In the genomic region with DNA sequence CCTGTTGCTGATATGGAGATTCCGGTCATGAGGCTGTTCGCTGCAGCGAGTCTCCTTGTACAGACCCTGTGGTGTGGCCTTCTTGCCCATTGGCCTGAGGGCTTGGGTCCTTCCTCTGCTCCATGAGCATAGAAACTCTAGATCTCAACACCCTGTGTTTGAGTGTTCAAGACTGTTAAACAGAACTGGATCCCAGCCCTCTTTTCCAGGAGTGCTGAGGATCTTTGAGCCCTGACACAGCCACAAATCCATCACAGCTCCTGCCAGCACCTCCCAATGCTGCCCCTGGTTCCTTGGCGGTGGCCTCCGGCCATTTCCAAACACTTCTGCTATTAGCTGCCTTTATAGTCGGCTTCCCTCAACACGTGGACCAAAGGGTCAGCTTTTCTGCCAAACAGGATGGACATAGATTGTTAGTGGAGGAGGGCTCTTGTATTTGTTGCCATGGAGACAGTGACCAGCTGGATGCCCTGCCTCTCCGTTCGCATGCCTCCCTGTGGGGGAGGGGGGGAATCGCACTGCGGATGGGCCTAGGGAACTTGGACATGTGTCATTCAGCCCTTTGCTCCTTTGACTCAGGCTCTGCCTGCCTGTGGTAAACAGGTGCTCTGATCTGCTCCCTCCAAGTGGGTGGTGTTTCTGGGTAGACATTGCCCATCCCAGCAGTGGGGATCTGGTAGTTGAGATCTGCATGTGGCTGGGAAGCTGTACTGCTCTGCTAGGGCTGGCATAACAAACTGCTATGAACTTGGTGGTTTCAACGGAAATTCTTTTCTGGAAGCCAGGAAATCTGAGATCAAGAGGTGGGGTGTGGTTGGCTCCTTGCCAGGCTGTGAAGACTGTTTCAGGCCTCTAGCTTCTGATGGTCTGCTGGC, we compare ENCODE assay signal across 10 cellular contexts. TPM values are rescaled to one million over a fixed set of nuclear protein-coding genes. Genes with fewer than 3 reads are reported as not detected.
A peak's percentile ranks its signal among the peaks of the same experiment; 100 is the strongest.
DNase-seq lines count a peak whose midpoint lies in the region; ATAC-seq and TF ChIP-seq lines count a peak whose summit lies in the region.
"Had no signal": no experiment of that assay in that cellular context is flagged by ENCODE, and none has a peak within 500 bp of the region (broad histone marks: within the 10 kb centered on the region; RNA-seq: fewer than 3 reads in every experiment).

No MANE protein-coding gene starts in this region.

- in situ Hi-C loops in brain microvascular endothelial cell (cut with HindIII; ENCODE audit: low pct_ligation_motif_present, low sequenced_read_pairs), result no loop called here

- 62 to 63% methylated on average over 12 of the region's 12 CpGs for WGBS in aorta, 2 donors

- H3K9me3 ChIP-seq in aorta (ENCODE audit: control insufficient read depth, low read length), result no peaks in the 10 kb centered on the region
- H3K9me3 ChIP-seq: SJSA1 had no signal

- no peak for ATAC-seq in aorta (ENCODE audit: low FRiP score)
- ATAC-seq in stimulated activated effector memory CD8-positive, alpha-beta T cell treated with anti-CD3 and anti-CD28 coated beads, Interleukin-12 subunit alpha, Interleukin-12 subunit beta, amount 100 ng/mL, for 72 hours, result no peak

- no peaks in the 10 kb centered on the region for H3K36me3 ChIP-seq in brain microvascular endothelial cell (replicated peaks)
- no peaks in the 10 kb centered on the region for H3K36me3 ChIP-seq in aorta (ENCODE audit: control insufficient read depth in 1 of 2, insufficient read depth in 2 of 2, low read length in 1 of 2)
- H3K36me3 ChIP-seq: SJSA1 had no signal

- H3K4me3 ChIP-seq in brain microvascular endothelial cell (ENCODE audit: low read depth, low read length), result no peak overlapping the region
- H3K4me3 ChIP-seq in aorta (ENCODE audit: low read length in 2 of 2), result no peak overlapping the region
- H3K4me3 ChIP-seq: SJSA1 had no signal

- no peaks in the 10 kb centered on the region for H3K9me3 Mint-ChIP-seq in stimulated activated effector memory CD8-positive, alpha-beta T cell treated with anti-CD3 and anti-CD28 coated beads, Interleukin-12 subunit alpha, Interleukin-12 subunit beta, amount 100 ng/mL, for 72 hours

- no peak overlapping the region for H3K27ac Mint-ChIP-seq in stimulated activated effector memory CD8-positive, alpha-beta T cell treated with anti-CD3 and anti-CD28 coated beads, Interleukin-12 subunit alpha, Interleukin-12 subunit beta, amount 100 ng/mL, for 72 hours

- intact Hi-C loops in aorta (cut with DNase I), result no loop called here

- no peak for TF ChIP-seq CTCF in brain microvascular endothelial cell (IDR thresholded peaks at IDR 0.05; ENCODE audit: low read depth, low read length, missing control alignments)

- no peaks in the 10 kb centered on the region for H3K36me3 Mint-ChIP-seq in stimulated activated effector memory CD8-positive, alpha-beta T cell treated with anti-CD3 and anti-CD28 coated beads, Interleukin-12 subunit alpha, Interleukin-12 subunit beta, amount 100 ng/mL, for 72 hours

- no peaks in the 10 kb centered on the region for H3K4me1 ChIP-seq in aorta (ENCODE audit: control insufficient read depth in 1 of 2, insufficient read depth in 2 of 2, low read length in 2 of 2)
- H3K4me1 ChIP-seq: SJSA1 had no signal

- peak; percentile 64 for DNase-seq in CMK (ENCODE audit: low read depth)
- peak; percentile 36 for DNase-seq in NCI-H146 (lab: John Stamatoyannopoulos, UW)
- DNase-seq in brain microvascular endothelial cell, result peak; percentile 57
- peak; percentile 95 to 98 for DNase-seq in lung microvascular endothelial cell (ENCODE audit: low read depth in 2 of 2)
- DNase-seq in aorta, result no peak
- no peak for DNase-seq in globus pallidus (ENCODE audit: low spot score)
- no peak for DNase-seq in stimulated activated effector memory CD8-positive, alpha-beta T cell treated with anti-CD3 and anti-CD28 coated beads, Interleukin-12 subunit alpha, Interleukin-12 subunit beta, amount 100 ng/mL, for 72 hours (ENCODE audit: low spot score in 2 of 2)
- no peak for DNase-seq in NCI-H128 (lab: John Stamatoyannopoulos, UW; ENCODE audit: unreplicated experiment)
- DNase-seq: cerebellar nuclear complex had no signal

- H3K27me3 ChIP-seq in brain microvascular endothelial cell (replicated peaks), result no peaks in the 10 kb centered on the region
- no peaks in the 10 kb centered on the region for H3K27me3 ChIP-seq in aorta (ENCODE audit: control insufficient read depth in 1 of 2, insufficient read depth in 2 of 2, low read length in 1 of 2)
- H3K27me3 ChIP-seq: SJSA1 had no signal

- peaks cover 3% of the 10 kb centered on the region for H3K4me1 Mint-ChIP-seq in stimulated activated effector memory CD8-positive, alpha-beta T cell treated with anti-CD3 and anti-CD28 coated beads, Interleukin-12 subunit alpha, Interleukin-12 subunit beta, amount 100 ng/mL, for 72 hours

- H3K27ac ChIP-seq in brain microvascular endothelial cell (no peak overlapping the region), aorta (ENCODE audit: low read depth in 1 of 2, low read length in 2 of 2) (no peak overlapping the region)
- H3K27ac ChIP-seq: SJSA1 had no signal

- no peak overlapping the region for H3K4me3 Mint-ChIP-seq in stimulated activated effector memory CD8-positive, alpha-beta T cell treated with anti-CD3 and anti-CD28 coated beads, Interleukin-12 subunit alpha, Interleukin-12 subunit beta, amount 100 ng/mL, for 72 hours

RNA-seq across cellular contexts. Expression of gene WDR1, which starts 6.9 kb away (rescaled TPM):
- total RNA-seq in lung microvascular endothelial cell (264 and 314 TPM in 2 replicates), aorta (100 to 1,000 TPM; 339 to 593 TPM)
- 100 to 1,000 TPM; 159 to 207 TPM for polyA plus RNA-seq in aorta

Comparison
In these comparisons a context has a peak if more than half of its experiments do, and no peak if none do; other contexts are left out.
1. DNase-seq: peak in CMK (single experiment), NCI-H146 (single experiment), brain microvascular endothelial cell (single experiment) and lung microvascular endothelial cell (2 of 2); none in aorta (0 of 2), globus pallidus (single experiment), stimulated activated effector memory CD8-positive, alpha-beta T cell treated with anti-CD3 and anti-CD28 coated beads, Interleukin-12 subunit alpha, Interleukin-12 subunit beta, amount 100 ng/mL, for 72 hours (0 of 2) and NCI-H128 (single experiment).